Comparison of ENCODE assay signal across 19 cellular contexts in the genomic region with DNA sequence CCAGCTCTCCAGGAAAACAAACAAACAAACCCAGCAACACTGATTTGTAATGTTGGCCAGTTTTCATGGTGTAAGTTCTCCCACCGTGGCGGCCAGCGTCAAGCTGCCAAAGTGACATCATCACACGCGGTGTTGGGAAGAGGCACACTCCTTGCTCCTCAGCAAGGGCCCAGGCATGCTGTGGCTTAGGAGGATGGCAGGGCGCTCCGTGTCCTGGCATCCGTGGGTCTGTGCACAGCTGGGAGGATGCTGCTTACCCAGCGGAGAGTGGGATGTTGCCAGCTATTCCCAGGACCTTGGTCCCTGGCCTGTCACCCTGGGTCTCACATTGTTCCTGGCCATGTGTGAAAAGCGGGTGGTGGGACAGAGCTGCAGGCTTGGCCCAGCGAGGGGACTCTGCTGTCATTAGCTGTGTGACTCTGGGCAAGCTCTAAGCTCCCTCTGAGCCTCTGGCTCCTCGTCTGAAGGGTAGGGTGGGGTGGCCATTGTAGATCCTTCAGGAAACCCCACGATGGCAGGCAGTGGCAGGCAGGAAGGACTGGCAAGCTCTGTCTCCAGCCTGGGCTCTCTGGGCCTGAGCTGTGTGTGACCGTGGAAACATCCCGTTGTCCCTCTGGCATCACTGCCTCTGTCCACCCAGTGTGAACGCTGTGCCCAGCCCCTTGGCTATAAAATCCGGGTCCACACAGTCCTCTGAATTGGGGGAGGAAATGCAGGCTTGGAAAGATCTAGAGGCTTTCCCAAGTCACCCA. TPM values are rescaled to one million over a fixed set of nuclear protein-coding genes. Genes with fewer than 3 reads are reported as not detected.
DNase-seq lines count a peak whose midpoint lies in the region; ATAC-seq, FAIRE-seq and TF ChIP-seq lines count a peak whose summit lies in the region.
"Had no signal": no experiment of that assay in that cellular context is flagged by ENCODE, and none has a peak within 500 bp of the region (broad histone marks: within the 10 kb centered on the region; RNA-seq: fewer than 3 reads in every experiment).

No MANE protein-coding gene starts in this region.

- no peak overlapping the region for H3K27ac Mint-ChIP-seq in activated CD4-positive, alpha-beta memory T cell treated with anti-CD3 and anti-CD28 coated beads, Interleukin-2, amount 10 ng/mL, durations not matched to agents 7 days and 5 days
- no peak overlapping the region for H3K27ac Mint-ChIP-seq in activated CD4-positive, alpha-beta memory T cell treated with anti-CD3 and anti-CD28 coated beads for 36 hours
- H3K27ac Mint-ChIP-seq in endodermal cell, result no peak overlapping the region
- H3K27ac Mint-ChIP-seq: stimulated activated naive CD8-positive, alpha-beta T cell treated with anti-CD3 and anti-CD28 coated beads, Interleukin-15, Interleukin-2, amounts not matched to agents 100 ng/mL and 50 ng/mL, for 24 hours; WTC11 had no signal

- no peak overlapping the region for H3K27ac ChIP-seq in endodermal cell (ENCODE audit: low read depth, low read length)
- H3K27ac ChIP-seq: prostate gland, vagina had no signal

- H3K9me3 ChIP-seq in endodermal cell (ENCODE audit: control insufficient read depth, low read length), result no peaks in the 10 kb centered on the region
- H3K9me3 ChIP-seq: prostate gland, vagina had no signal

- TF ChIP-seq CTCF in D721Med (IDR thresholded peaks at IDR 0.05; ENCODE audit: insufficient read depth, missing control alignments), result no peak
- no peak for TF ChIP-seq CTCF in endodermal cell (conservative IDR thresholded peaks at IDR 0.05)

- H3K4me3 ChIP-seq in endodermal cell (ENCODE audit: low read length), result no peak overlapping the region
- H3K4me3 ChIP-seq: prostate gland, vagina had no signal

- intact Hi-C loops in activated CD4-positive, alpha-beta memory T cell treated with anti-CD3 and anti-CD28 coated beads for 36 hours (cut with micrococcal nuclease), result no loop called here

- no peaks in the 10 kb centered on the region for H3K4me1 Mint-ChIP-seq in activated CD4-positive, alpha-beta memory T cell treated with anti-CD3 and anti-CD28 coated beads, Interleukin-2, amount 10 ng/mL, durations not matched to agents 7 days and 5 days
- no peaks in the 10 kb centered on the region for H3K4me1 Mint-ChIP-seq in activated CD4-positive, alpha-beta memory T cell treated with anti-CD3 and anti-CD28 coated beads for 36 hours (ENCODE audit: low read depth)
- H3K4me1 Mint-ChIP-seq in endodermal cell, result peaks cover 13% of the 10 kb centered on the region
- H3K4me1 Mint-ChIP-seq: central memory CD8-positive, alpha-beta T cell had no signal

- no peaks in the 10 kb centered on the region for H3K27me3 ChIP-seq in endodermal cell (ENCODE audit: control insufficient read depth, insufficient read depth, low read length, poor library complexity, severe bottlenecking)
- H3K27me3 ChIP-seq: vagina had no signal

- no peak overlapping the region for H3K9ac ChIP-seq in endodermal cell (ENCODE audit: extremely low read depth, low read length, poor library complexity, severe bottlenecking)

- no peaks in the 10 kb centered on the region for H3K27me3 Mint-ChIP-seq in activated CD4-positive, alpha-beta memory T cell treated with anti-CD3 and anti-CD28 coated beads, Interleukin-2, amount 10 ng/mL, durations not matched to agents 7 days and 5 days
- peaks cover 1% of the 10 kb centered on the region for H3K27me3 Mint-ChIP-seq in activated CD4-positive, alpha-beta memory T cell treated with anti-CD3 and anti-CD28 coated beads for 36 hours
- H3K27me3 Mint-ChIP-seq in endodermal cell (ENCODE audit: insufficient read depth), result peaks cover 5% of the 10 kb centered on the region
- H3K27me3 Mint-ChIP-seq: stimulated activated naive CD8-positive, alpha-beta T cell treated with anti-CD3 and anti-CD28 coated beads, Interleukin-15, Interleukin-2, amounts not matched to agents 100 ng/mL and 50 ng/mL, for 24 hours had no signal

- POLR2A ChIA-PET in activated CD4-positive, alpha-beta memory T cell treated with anti-CD3 and anti-CD28 coated beads, Interleukin-2, amount 10 ng/mL, durations not matched to agents 7 days and 5 days (lab: Charles Lee), result no interaction called here
- POLR2A ChIA-PET in activated CD4-positive, alpha-beta memory T cell treated with anti-CD3 and anti-CD28 coated beads for 36 hours (lab: Charles Lee), result no interaction called here

- no peaks in the 10 kb centered on the region for H3K9me3 Mint-ChIP-seq in activated CD4-positive, alpha-beta memory T cell treated with anti-CD3 and anti-CD28 coated beads, Interleukin-2, amount 10 ng/mL, durations not matched to agents 7 days and 5 days
- H3K9me3 Mint-ChIP-seq in activated CD4-positive, alpha-beta memory T cell treated with anti-CD3 and anti-CD28 coated beads for 36 hours, result no peaks in the 10 kb centered on the region
- H3K9me3 Mint-ChIP-seq in endodermal cell, result no peaks in the 10 kb centered on the region
- H3K9me3 Mint-ChIP-seq: central memory CD8-positive, alpha-beta T cell; stimulated activated naive CD8-positive, alpha-beta T cell treated with anti-CD3 and anti-CD28 coated beads, Interleukin-15, Interleukin-2, amounts not matched to agents 100 ng/mL and 50 ng/mL, for 24 hours; WTC11 had no signal

- no peaks in the 10 kb centered on the region for H3K4me1 ChIP-seq in endodermal cell (ENCODE audit: control insufficient read depth, insufficient read depth, low read length)
- H3K4me1 ChIP-seq: prostate gland, vagina had no signal

- no peaks in the 10 kb centered on the region for H3K36me3 Mint-ChIP-seq in activated CD4-positive, alpha-beta memory T cell treated with anti-CD3 and anti-CD28 coated beads, Interleukin-2, amount 10 ng/mL, durations not matched to agents 7 days and 5 days (ENCODE audit: low read depth)
- no peaks in the 10 kb centered on the region for H3K36me3 Mint-ChIP-seq in activated CD4-positive, alpha-beta memory T cell treated with anti-CD3 and anti-CD28 coated beads for 36 hours
- H3K36me3 Mint-ChIP-seq in endodermal cell (ENCODE audit: low read depth), result no peaks in the 10 kb centered on the region
- H3K36me3 Mint-ChIP-seq: WTC11 had no signal

- FAIRE-seq in D721Med (lab: Jason Lieb, UNC), result no peak

- ATAC-seq in HG02610 (IDR thresholded peaks at IDR 0.05; ENCODE audit: unreplicated experiment), result no peak
- no peak for ATAC-seq in HG02588 (IDR thresholded peaks at IDR 0.05; ENCODE audit: unreplicated experiment)

- peak; percentile 9 for DNase-seq in activated CD4-positive, alpha-beta memory T cell treated with anti-CD3 and anti-CD28 coated beads, Interleukin-2, amount 10 ng/mL, durations not matched to agents 7 days and 5 days
- no peak for DNase-seq in activated CD4-positive, alpha-beta memory T cell treated with anti-CD3 and anti-CD28 coated beads for 36 hours
- DNase-seq in D721Med (ENCODE audit: insufficient read length, low spot score) (peak; percentile 12), endodermal cell (peak; percentile 54), pons (ENCODE audit: low spot score) (peak; percentile 7), NAMALWA (ENCODE audit: low spot score) (no peak)
- DNase-seq: Kasumi-1; NCI-H1436 treated with DMSO at 0.1 percent for 48 hours; NCI-H2227 treated with DMSO at 0.1 percent for 48 hours; RPMI8226; stimulated activated CD4-positive, alpha-beta T cell treated with anti-CD3 and anti-CD28 coated beads, Interleukin-15, amount 100 ng/mL, for 24 hours; T-helper 1 cell had no signal

- no peaks in the 10 kb centered on the region for H3K36me3 ChIP-seq in endodermal cell (ENCODE audit: control insufficient read depth, insufficient read depth, low read length)
- H3K36me3 ChIP-seq: prostate gland, vagina had no signal

- WGBS in endodermal cell (ENCODE audit: insufficient coverage in 1 of 2, insufficient read length in 1 of 2), 2 experiments, result 86 to 87% methylated on average over 10 to 17 of the region's 17 CpGs

- no peak overlapping the region for H3K4me3 Mint-ChIP-seq in activated CD4-positive, alpha-beta memory T cell treated with anti-CD3 and anti-CD28 coated beads, Interleukin-2, amount 10 ng/mL, durations not matched to agents 7 days and 5 days
- H3K4me3 Mint-ChIP-seq in activated CD4-positive, alpha-beta memory T cell treated with anti-CD3 and anti-CD28 coated beads for 36 hours, result no peak overlapping the region
- no peak overlapping the region for H3K4me3 Mint-ChIP-seq in endodermal cell
- H3K4me3 Mint-ChIP-seq: central memory CD8-positive, alpha-beta T cell; stimulated activated naive CD8-positive, alpha-beta T cell treated with anti-CD3 and anti-CD28 coated beads, Interleukin-15, Interleukin-2, amounts not matched to agents 100 ng/mL and 50 ng/mL, for 24 hours; WTC11 had no signal

- CTCF ChIA-PET in activated CD4-positive, alpha-beta memory T cell treated with anti-CD3 and anti-CD28 coated beads, Interleukin-2, amount 10 ng/mL, durations not matched to agents 7 days and 5 days (lab: Charles Lee), result no interaction called here
- CTCF ChIA-PET in activated CD4-positive, alpha-beta memory T cell treated with anti-CD3 and anti-CD28 coated beads for 36 hours (lab: Charles Lee), result no interaction called here

RNA-seq across cellular contexts. Expression of a gene that starts 10.8 kb away (rescaled TPM):
- not detected for total RNA-seq in activated CD4-positive, alpha-beta memory T cell treated with anti-CD3 and anti-CD28 coated beads, Interleukin-2, amount 10 ng/mL, durations not matched to agents 7 days and 5 days
- not detected for total RNA-seq in activated CD4-positive, alpha-beta memory T cell treated with anti-CD3 and anti-CD28 coated beads for 36 hours
- total RNA-seq in endodermal cell, result under 1 TPM; 0.13 to 0.24 TPM
- polyA plus RNA-seq in endodermal cell (2013, experiment 1 of 2), result not detected
- not detected for polyA plus RNA-seq in endodermal cell (2013, experiment 2 of 2)
- total RNA-seq: vagina, WTC11 had no signal

Comparison
In these comparisons a context has a peak if more than half of its experiments do, and no peak if none do; other contexts are left out.
1. DNase-seq: peak in activated CD4-positive, alpha-beta memory T cell treated with anti-CD3 and anti-CD28 coated beads, Interleukin-2, amount 10 ng/mL, durations not matched to agents 7 days and 5 days (single experiment), D721Med (single experiment), endodermal cell (single experiment) and pons (single experiment); none in activated CD4-positive, alpha-beta memory T cell treated with anti-CD3 and anti-CD28 coated beads for 36 hours (single experiment) and NAMALWA (single experiment).